8 cellular contexts compared by ENCODE assay signal in genomic region chr2:232523682-232524597, GRCh38. TPM values are rescaled to one million over a fixed set of nuclear protein-coding genes. Genes with fewer than 3 reads are reported as not detected.
A peak's percentile ranks its signal among the peaks of the same experiment; 100 is the strongest.
DNase-seq lines count a peak whose midpoint lies in the region; ATAC-seq and TF ChIP-seq lines count a peak whose summit lies in the region.

No MANE protein-coding gene starts in this region.

- H3K9ac ChIP-seq in iPS-20b (ENCODE audit: low read depth, low read length): no peak overlapping the region

- ATAC-seq in GM18909 (IDR thresholded peaks at IDR 0.05; ENCODE audit: poor library complexity, unreplicated experiment): no peak
- no peak for ATAC-seq in natural killer cell

- H3K27ac ChIP-seq in iPS-20b (ENCODE audit: low read length): no peak overlapping the region

- DNase-seq in NCI-H1417 (lab: John Stamatoyannopoulos, UW) (peak in 2 of 3 experiments; percentile 45 to 50), NCI-H1417 treated with DMSO at 0.1 percent for 48 hours (lab: John Stamatoyannopoulos, UW) (no peak), NCI-H345 treated with DMSO at 0.1 percent for 48 hours (lab: John Stamatoyannopoulos, UW; ENCODE audit: unreplicated experiment) (peak; percentile 39), astrocyte of the cerebellum (ENCODE audit: low read depth) (no peak), natural killer cell (no peak)
- DNase-seq in stimulated activated CD8-positive, alpha-beta memory T cell treated with anti-CD3 and anti-CD28 coated beads, Interleukin-4, amount 100 ng/mL, for 48 hours: peak; percentile 69

- H3K4me3 Mint-ChIP-seq in natural killer cell: no peak overlapping the region

- no peaks in the 10 kb centered on the region for H3K36me3 ChIP-seq in iPS-20b (ENCODE audit: insufficient read depth, low read depth, low read length)

- H3K27me3 ChIP-seq in iPS-20b (ENCODE audit: insufficient read depth, low read length): peaks cover 76% of the 10 kb centered on the region

- H3K9me3 Mint-ChIP-seq in natural killer cell: no peaks in the 10 kb centered on the region

- H3K4me1 ChIP-seq in iPS-20b (ENCODE audit: insufficient read depth, low read length): no peaks in the 10 kb centered on the region

- intact Hi-C loops in natural killer cell (cut with micrococcal nuclease): no loop called here

- TF ChIP-seq CTCF in astrocyte of the cerebellum (IDR thresholded peaks at IDR 0.05; ENCODE audit: low read depth, low read length, missing control alignments) (peak; percentile 28), natural killer cell (IDR thresholded peaks at IDR 0.05) (no peak)

- no peaks in the 10 kb centered on the region for H3K36me3 Mint-ChIP-seq in natural killer cell

- no peaks in the 10 kb centered on the region for H3K9me3 ChIP-seq in iPS-20b (ENCODE audit: insufficient read depth, low read depth, low read length)

- no peak overlapping the region for H3K27ac Mint-ChIP-seq in natural killer cell

- in situ Hi-C loops in astrocyte of the cerebellum (cut with HindIII; ENCODE audit: low sequenced_read_pairs): no loop called here

- H3K4me1 Mint-ChIP-seq in natural killer cell: peaks cover 6 to 14% of the 10 kb centered on the region in 2 donors

- H3K4me3 ChIP-seq in astrocyte of the cerebellum (ENCODE audit: low read depth, low read length) (peak overlapping the region; percentile 16), iPS-20b (ENCODE audit: low read length) (peak overlapping the region; percentile 60)

- peaks cover 12 to 29% of the 10 kb centered on the region in 2 donors for H3K27me3 Mint-ChIP-seq in natural killer cell (ENCODE audit: low read depth in 2 of 2)

RNA-seq across cellular contexts. Expression of gene CHRND, which starts 2.0 kb away (rescaled TPM):
- total RNA-seq in natural killer cell: not detected

RNA-seq across cellular contexts. Expression of gene PRSS56, which starts 3.8 kb away (rescaled TPM):
- total RNA-seq in natural killer cell: not detected

RNA-seq across cellular contexts. Expression of gene CHRNG, which starts 15.6 kb away (rescaled TPM):
- total RNA-seq in natural killer cell: not detected

RNA-seq across cellular contexts. Expression of gene TIGD1, which starts 26.4 kb away (rescaled TPM):
- 10 to 100 TPM; 10.6 to 13.2 (median 12.4) TPM for total RNA-seq in natural killer cell

RNA-seq across cellular contexts. Expression of gene EIF4E2, which starts 26.5 kb away (rescaled TPM):
- total RNA-seq in natural killer cell: 10 to 100 TPM; 62.2 to 67.6 (median 63.5) TPM

Comparison
In these comparisons a context has a peak if more than half of its experiments do, and no peak if none do; other contexts are left out.
1. DNase-seq: peak in NCI-H1417 (2 of 3), NCI-H345 treated with DMSO at 0.1 percent for 48 hours (single experiment) and stimulated activated CD8-positive, alpha-beta memory T cell treated with anti-CD3 and anti-CD28 coated beads, Interleukin-4, amount 100 ng/mL, for 48 hours (single experiment); none in NCI-H1417 treated with DMSO at 0.1 percent for 48 hours (single experiment), astrocyte of the cerebellum (single experiment) and natural killer cell (single experiment).